7 cellular contexts compared by ENCODE assay signal in genomic region chr3:28115316-28115715, GRCh38.
"Had no signal": no experiment of that assay in that cellular context is flagged by ENCODE, and none has a peak within 500 bp of the region (broad histone marks: within the 10 kb centered on the region; RNA-seq: fewer than 3 reads in every experiment).

No MANE protein-coding gene starts in this region.

- H3K27ac Mint-ChIP-seq: GM23338 had no signal

- ATAC-seq: GM23338, K562 had no signal

- FAIRE-seq: H1, H54 had no signal

- H3K4me3 Mint-ChIP-seq: GM23338, H9 had no signal

- H2AFZ ChIP-seq: GM23338 had no signal

- H3K4me2 ChIP-seq: GM23338 had no signal

- H3K4me3 ChIP-seq: GM23338, K562 had no signal

- DNase-seq: H9, HCEC 1CT, IMR-90 had no signal
